Comparison of ENCODE assay signal across 19 cellular contexts in genomic region chr4:26647523-26648224, GRCh38.
A peak's percentile ranks its signal among the peaks of the same experiment; 100 is the strongest.
DNase-seq lines count a peak whose midpoint lies in the region; ATAC-seq and TF ChIP-seq lines count a peak whose summit lies in the region.
"Had no signal": no experiment of that assay in that cellular context is flagged by ENCODE, and none has a peak within 500 bp of the region (broad histone marks: within the 10 kb centered on the region; RNA-seq: fewer than 3 reads in every experiment).

No MANE protein-coding gene starts in this region.

- H3K79me1 ChIP-seq in H9 (ENCODE audit: insufficient read depth, low read depth, low read length, poor library complexity, severe bottlenecking), result no peaks in the 10 kb centered on the region

- TF ChIP-seq CTCF in Caco-2 (IDR thresholded peaks at IDR 0.05; ENCODE audit: insufficient read depth in 1 of 2, low read depth in 1 of 2, low read length in 1 of 2, severe bottlenecking in 1 of 2, unreplicated experiment in 1 of 2), result no peak
- no peak for TF ChIP-seq CTCF in H9 (conservative IDR thresholded peaks at IDR 0.05)

- H3K4me3 Mint-ChIP-seq in Caco-2 (ENCODE audit: unreplicated experiment), result no peak overlapping the region
- no peak overlapping the region; a peak in 1 of 5 replicates for H3K4me3 Mint-ChIP-seq in H9
- H3K4me3 Mint-ChIP-seq in immature natural killer cell, result no peak overlapping the region
- no peak overlapping the region for H3K4me3 Mint-ChIP-seq in activated CD4-positive, alpha-beta T cell treated with anti-CD3 and anti-CD28 coated beads, Interleukin-2, amount 10 ng/mL, durations not matched to agents 7 days and 5 days
- H3K4me3 Mint-ChIP-seq: IgD-negative memory B cell had no signal

- H3T11ph ChIP-seq in H9 (ENCODE audit: low read length), result no peak overlapping the region

- no peak overlapping the region for H2BK15ac ChIP-seq in H9 (ENCODE audit: low read depth, low read length)

- no CpG with 5 or more reads among the region's 2 CpGs for WGBS in H9 (ENCODE audit: extremely low coverage, insufficient read length, low lambda C conversion rate)

- H3K79me2 ChIP-seq in H9 (ENCODE audit: insufficient read depth, low read length), result no peaks in the 10 kb centered on the region

- H3K4me3 ChIP-seq in Caco-2 (ENCODE audit: low read depth, low read length), result no peak overlapping the region
- H3K4me3 ChIP-seq in effector memory CD4-positive, alpha-beta T cell (ENCODE audit: insufficient read depth, low read depth, low read length, poor library complexity, severe bottlenecking), result no peak overlapping the region

- H3K27me3 ChIP-seq in Caco-2 (replicated peaks; ENCODE audit: control insufficient read depth, insufficient read depth, low read length) (no peaks in the 10 kb centered on the region), H9 (ENCODE audit: insufficient read depth, low read length) (no peaks in the 10 kb centered on the region)
- no peaks in the 10 kb centered on the region for H3K27me3 ChIP-seq in effector memory CD4-positive, alpha-beta T cell (replicated peaks; ENCODE audit: control insufficient read depth, insufficient read depth, low read length, poor library complexity, severe bottlenecking)

- no peak overlapping the region for H2BK120ac ChIP-seq in H9 (ENCODE audit: low read depth, low read length, poor library complexity, severe bottlenecking)

- no peak overlapping the region for H3K56ac ChIP-seq in H9 (ENCODE audit: insufficient read length, low read depth, low read length)

- no peak overlapping the region for H3K18ac ChIP-seq in H9 (ENCODE audit: insufficient read length, low read depth, low read length)

- DNase-seq in Caco-2 (no peak), H9 (peak; percentile 24), dedifferentiated amniotic fluid mesenchymal stem cell (ENCODE audit: extremely low spot score) (peak; percentile 11), immature natural killer cell (no peak)
- no peak for DNase-seq in effector memory CD4-positive, alpha-beta T cell
- DNase-seq in activated CD4-positive, alpha-beta T cell treated with anti-CD3 and anti-CD28 coated beads, Interleukin-2, amount 10 ng/mL, durations not matched to agents 7 days and 5 days, result no peak
- DNase-seq: ACHN; C1 segment of cervical spinal cord; COR-L47; GF-D8; NCI-H1092 treated with DMSO at 0.1 percent for 48 hours; NCI-H146; NCI-H2081 treated with DMSO at 0.1 percent for 48 hours; NCI-H510A; NCI-H748 treated with DMSO at 0.1 percent for 48 hours; NK-92 treated with Interleukin-12 subunit alpha and Interleukin-12 subunit beta, amount 100 ng/mL, for 24 hours had no signal

- H3K27me3 Mint-ChIP-seq in Caco-2 (ENCODE audit: insufficient read depth, unreplicated experiment), result no peaks in the 10 kb centered on the region
- H3K27me3 Mint-ChIP-seq in H9 (ENCODE audit: low read depth), result no peaks in the 10 kb centered on the region
- H3K27me3 Mint-ChIP-seq in immature natural killer cell (ENCODE audit: low read depth in 3 of 3), result peaks cover 0 to 2% (median 0%) of the 10 kb centered on the region in 3 donors
- no peaks in the 10 kb centered on the region for H3K27me3 Mint-ChIP-seq in activated CD4-positive, alpha-beta T cell treated with anti-CD3 and anti-CD28 coated beads, Interleukin-2, amount 10 ng/mL, durations not matched to agents 7 days and 5 days
- H3K27me3 Mint-ChIP-seq: IgD-negative memory B cell had no signal

- no peak overlapping the region for H2AK5ac ChIP-seq in H9 (ENCODE audit: insufficient read length, low read length)

- H3K9me3 Mint-ChIP-seq in Caco-2 (ENCODE audit: unreplicated experiment) (peaks cover 14% of the 10 kb centered on the region), H9 (peaks cover 23 to 35% of the 10 kb centered on the region in 2 experiments), immature natural killer cell (no peaks in the 10 kb centered on the region)
- H3K9me3 Mint-ChIP-seq in activated CD4-positive, alpha-beta T cell treated with anti-CD3 and anti-CD28 coated beads, Interleukin-2, amount 10 ng/mL, durations not matched to agents 7 days and 5 days, result no peaks in the 10 kb centered on the region

- POLR2A ChIA-PET in Caco-2 (lab: Charles Lee), result no interaction called here
- POLR2A ChIA-PET in activated CD4-positive, alpha-beta T cell treated with anti-CD3 and anti-CD28 coated beads, Interleukin-2, amount 10 ng/mL, durations not matched to agents 7 days and 5 days (lab: Charles Lee), result no interaction called here

- ATAC-seq in HG02870 (IDR thresholded peaks at IDR 0.05; ENCODE audit: unreplicated experiment), result no peak
- ATAC-seq: Right ventricle myocardium inferior had no signal

- BruUV-seq in Caco-2 (replicated peaks; lab: Mats Ljungman, UMichigan), result no TSS peak

- no peak overlapping the region for H4K91ac ChIP-seq in H9 (ENCODE audit: insufficient read length, low read depth, low read length)

- H3K4me1 Mint-ChIP-seq in Caco-2 (ENCODE audit: low read depth, unreplicated experiment), result peaks cover 6% of the 10 kb centered on the region
- H3K4me1 Mint-ChIP-seq in H9, result peaks cover 22 to 23% of the 10 kb centered on the region in 2 experiments
- no peaks in the 10 kb centered on the region for H3K4me1 Mint-ChIP-seq in immature natural killer cell
- no peaks in the 10 kb centered on the region for H3K4me1 Mint-ChIP-seq in activated CD4-positive, alpha-beta T cell treated with anti-CD3 and anti-CD28 coated beads, Interleukin-2, amount 10 ng/mL, durations not matched to agents 7 days and 5 days

- H3K36me3 ChIP-seq in Caco-2 (ENCODE audit: control insufficient read depth, insufficient read depth, low read length), result no peaks in the 10 kb centered on the region
- no peaks in the 10 kb centered on the region for H3K36me3 ChIP-seq in effector memory CD4-positive, alpha-beta T cell (ENCODE audit: control insufficient read depth, insufficient read depth, low read length)

- no peak overlapping the region for H3K4ac ChIP-seq in H9 (ENCODE audit: low read depth, low read length)

- H4K20me1 ChIP-seq in H9 (ENCODE audit: control insufficient read depth, insufficient read depth, insufficient read length), result no peaks in the 10 kb centered on the region

- no peak overlapping the region for H3K23ac ChIP-seq in H9 (ENCODE audit: insufficient read length, low read depth, low read length)

- H2BK12ac ChIP-seq in H9 (ENCODE audit: insufficient read length, low read depth, low read length), result no peak overlapping the region

- no peaks in the 10 kb centered on the region for H3K4me1 ChIP-seq in Caco-2
- H3K4me1 ChIP-seq in H9 (ENCODE audit: insufficient read depth, low read length), result peaks cover 8% of the 10 kb centered on the region
- H3K4me1 ChIP-seq in effector memory CD4-positive, alpha-beta T cell (ENCODE audit: control insufficient read depth, insufficient read depth, low read length, poor library complexity, severe bottlenecking), result no peaks in the 10 kb centered on the region

- H3K9me3 ChIP-seq in Caco-2 (no peaks in the 10 kb centered on the region), H9 (ENCODE audit: control insufficient read depth, low read depth, low read length) (no peaks in the 10 kb centered on the region)
- no peaks in the 10 kb centered on the region for H3K9me3 ChIP-seq in effector memory CD4-positive, alpha-beta T cell (ENCODE audit: control insufficient read depth, low read length)

- CTCF ChIA-PET in Caco-2 (lab: Charles Lee), result no interaction called here
- CTCF ChIA-PET in activated CD4-positive, alpha-beta T cell treated with anti-CD3 and anti-CD28 coated beads, Interleukin-2, amount 10 ng/mL, durations not matched to agents 7 days and 5 days (lab: Charles Lee), result interaction anchor here (0.6 kb wide), 1 partner anchor 9 kb away, joined by 3 read pairs; no protein-coding TSS in a partner anchor

- intact Hi-C loops in Caco-2 (cut with micrococcal nuclease; ENCODE audit: unreplicated experiment), result loop anchor here (2.0 kb wide), 1 partner anchor 73 kb away; no protein-coding TSS in a partner anchor

- no peak overlapping the region for H2AFZ ChIP-seq in H9 (ENCODE audit: low read length)

- no peak overlapping the region for H4K5ac ChIP-seq in H9 (ENCODE audit: insufficient read length, low read depth, low read length)

- no peak overlapping the region for H3K9ac ChIP-seq in H9 (ENCODE audit: extremely low read depth, insufficient read length, low read length)

- no peaks in the 10 kb centered on the region for H3K23me2 ChIP-seq in H9 (ENCODE audit: insufficient read length, low read depth, low read length, poor library complexity, severe bottlenecking)

- no peak overlapping the region for H2BK20ac ChIP-seq in H9 (ENCODE audit: low read depth, low read length, poor library complexity, severe bottlenecking)

- no peak overlapping the region for H3K4me2 ChIP-seq in H9 (ENCODE audit: insufficient read depth, insufficient read length, low read length)

- H3K14ac ChIP-seq in H9 (ENCODE audit: insufficient read depth, low read length), result no peak overlapping the region

- H2BK5ac ChIP-seq in H9 (ENCODE audit: insufficient read length, low read length), result no peak overlapping the region

- no peak overlapping the region for H4K8ac ChIP-seq in H9 (replicated peaks; ENCODE audit: insufficient read length, low read depth, low read length)

- H3K27ac Mint-ChIP-seq in Caco-2 (ENCODE audit: unreplicated experiment), result peak overlapping the region; percentile 13
- H3K27ac Mint-ChIP-seq in H9, result peak overlapping the region; percentile 1 to 98 (median 76); a peak in 5 of 7 replicates
- peak overlapping the region in 4 of 6 donors; percentile 1 to 24 (median 16) for H3K27ac Mint-ChIP-seq in immature natural killer cell
- no peak overlapping the region for H3K27ac Mint-ChIP-seq in activated CD4-positive, alpha-beta T cell treated with anti-CD3 and anti-CD28 coated beads, Interleukin-2, amount 10 ng/mL, durations not matched to agents 7 days and 5 days
- H3K27ac Mint-ChIP-seq: IgD-negative memory B cell had no signal

- peak overlapping the region; percentile 41 for H3K27ac ChIP-seq in H9 (ENCODE audit: insufficient read length, low read depth, low read length)
- H3K27ac ChIP-seq in effector memory CD4-positive, alpha-beta T cell (ENCODE audit: insufficient read depth, low read length, poor library complexity, severe bottlenecking), result no peak overlapping the region

- peaks cover 22% of the 10 kb centered on the region for H3K36me3 Mint-ChIP-seq in Caco-2 (ENCODE audit: insufficient read depth, unreplicated experiment)
- peaks cover 6 to 55% (median 11%) of the 10 kb centered on the region in 3 experiments for H3K36me3 Mint-ChIP-seq in H9 (ENCODE audit: insufficient read depth in 1 of 3, low read depth in 3 of 3)
- H3K36me3 Mint-ChIP-seq in immature natural killer cell, result peaks cover 0 to 25% (median 22%) of the 10 kb centered on the region in 3 donors
- H3K36me3 Mint-ChIP-seq in activated CD4-positive, alpha-beta T cell treated with anti-CD3 and anti-CD28 coated beads, Interleukin-2, amount 10 ng/mL, durations not matched to agents 7 days and 5 days (ENCODE audit: low read depth), result no peaks in the 10 kb centered on the region

Comparison
In these comparisons a context has a peak if more than half of its experiments do, and no peak if none do; other contexts are left out.
1. DNase-seq: peak in H9 (single experiment) and dedifferentiated amniotic fluid mesenchymal stem cell (single experiment); none in Caco-2 (0 of 2), immature natural killer cell (0 of 3), effector memory CD4-positive, alpha-beta T cell (0 of 3) and activated CD4-positive, alpha-beta T cell treated with anti-CD3 and anti-CD28 coated beads, Interleukin-2, amount 10 ng/mL, durations not matched to agents 7 days and 5 days (single experiment).